Comparison of ENCODE assay signal across 1 cellular context in genomic region chr17:45930420-45930951, GRCh38.
TF ChIP-seq lines count a peak whose summit lies in the region.

No MANE protein-coding gene starts in this region.

TF ChIP-seq in K562, 482 proteins besides CTCF, POLR2A, EP300 and RAD21 (continued from another document):
- TF ChIP-seq CREB3L1 (IDR thresholded peaks at IDR 0.05; ENCODE audit: borderline replicate concordance, low read depth) (no peak), CAMTA2 (CRISPR knock-in tag; conservative IDR thresholded peaks at IDR 0.05) (no peak), ZBTB12 (CRISPR knock-in tag; IDR thresholded peaks at IDR 0.05) (no peak), ZFP36 (IDR thresholded peaks at IDR 0.05; ENCODE audit: low read depth, low read length, partially characterized antibody) (peak; percentile 81), ZNF592 (IDR thresholded peaks at IDR 0.05) (no peak), GTF2B (IDR thresholded peaks at IDR 0.05; ENCODE audit: extremely low read depth, insufficient read length) (no peak), BRCA1 (IDR thresholded peaks at IDR 0.05) (no peak), BRCA1 (CRISPR knock-in tag; IDR thresholded peaks at IDR 0.05) (no peak), CEBPZ (IDR thresholded peaks at IDR 0.05; ENCODE audit: borderline replicate concordance, low read depth, low read length) (no peak), SRF (CRISPR knock-in tag; IDR thresholded peaks at IDR 0.05) (no peak), ZNF778 (CRISPR knock-in tag; IDR thresholded peaks at IDR 0.05) (no peak), HMGXB4 (CRISPR knock-in tag; IDR thresholded peaks at IDR 0.05) (no peak), ZNF316 (IDR thresholded peaks at IDR 0.05) (peak; percentile 74), RFX7 (CRISPR knock-in tag; IDR thresholded peaks at IDR 0.05) (no peak), TBL1XR1 (IDR thresholded peaks at IDR 0.05; ENCODE audit: low read length in 2 of 2) (no peak), DNMT1 (IDR thresholded peaks at IDR 0.05) (no peak), DACH1 (IDR thresholded peaks at IDR 0.05; ENCODE audit: partially characterized antibody) (no peak), SRSF1 (IDR thresholded peaks at IDR 0.05; ENCODE audit: low read depth, low read length) (no peak), CBX2 (IDR thresholded peaks at IDR 0.05; ENCODE audit: insufficient read depth, low read length, poor library complexity, severe bottlenecking) (no peak), ZNF589 (CRISPR knock-in tag; IDR thresholded peaks at IDR 0.05; ENCODE audit: low read depth) (no peak), MCM3 (IDR thresholded peaks at IDR 0.05) (no peak), CEBPB (tag; IDR thresholded peaks at IDR 0.05) (no peak), NR2F6 (CRISPR knock-in tag; IDR thresholded peaks at IDR 0.05) (no peak), ADNP (tag; IDR thresholded peaks at IDR 0.05) (peak; percentile 74), SIN3B (IDR thresholded peaks at IDR 0.05; ENCODE audit: low read depth) (no peak), SAFB2 (IDR thresholded peaks at IDR 0.05; ENCODE audit: borderline replicate concordance, low read depth, low read length, severe bottlenecking) (no peak), E2F1 (CRISPR knock-in tag; IDR thresholded peaks at IDR 0.05) (no peak), MIER1 (IDR thresholded peaks at IDR 0.05; ENCODE audit: low read depth) (no peak)
